9 cellular contexts compared by ENCODE assay signal in the genomic region with DNA sequence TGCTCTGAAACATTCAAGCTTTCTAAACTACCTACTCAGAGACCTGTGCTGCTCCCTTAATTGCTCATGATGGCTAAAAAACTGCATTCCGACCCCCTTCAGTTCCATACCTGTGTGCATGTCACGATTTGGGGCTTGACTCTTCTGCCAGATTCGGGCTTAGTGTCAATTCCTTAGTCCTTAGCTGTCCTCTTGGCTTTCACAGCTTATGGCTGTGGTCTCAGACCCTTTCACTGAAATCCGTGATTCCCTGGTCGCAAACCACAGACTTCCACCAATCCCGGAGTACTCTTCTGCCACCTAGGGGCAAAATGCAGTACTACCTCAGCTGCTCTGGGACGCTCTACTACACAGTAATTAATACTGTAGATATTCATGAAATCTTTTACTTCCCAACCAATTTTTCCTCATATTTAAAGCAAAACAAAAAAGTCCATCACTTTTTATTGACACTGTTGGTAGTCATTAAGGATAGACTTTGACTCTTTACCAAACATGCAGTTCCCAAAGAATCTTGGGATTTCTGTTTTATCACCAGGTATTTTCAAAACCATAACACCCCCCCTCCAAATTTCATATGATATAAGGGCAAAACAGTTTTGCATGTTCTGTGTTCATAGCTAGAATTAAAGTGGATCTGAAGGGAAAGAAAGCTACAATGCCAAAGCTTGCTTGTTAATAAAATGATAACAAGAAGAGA.
A peak's percentile ranks its signal among the peaks of the same experiment; 100 is the strongest.
DNase-seq lines count a peak whose midpoint lies in the region; ATAC-seq, FAIRE-seq and TF ChIP-seq lines count a peak whose summit lies in the region.
"Had no signal": no experiment of that assay in that cellular context is flagged by ENCODE, and none has a peak within 500 bp of the region (broad histone marks: within the 10 kb centered on the region; RNA-seq: fewer than 3 reads in every experiment).

No MANE protein-coding gene starts in this region.

- H3K4me1 ChIP-seq in NT2/D1 (ENCODE audit: insufficient read depth, insufficient read length) (no peaks in the 10 kb centered on the region), prostate gland (replicated peaks) (no peaks in the 10 kb centered on the region)

- intact Hi-C loops in activated naive CD4-positive, alpha-beta T cell treated with anti-CD3 and anti-CD28 coated beads for 36 hours (cut with micrococcal nuclease): loop anchor here (2.0 to 10.0 kb wide), 4 partner anchors 284 to 1248 kb away; no protein-coding TSS in a partner anchor
- intact Hi-C loops in prostate gland (cut with DNase I): no loop called here

- H3K27ac ChIP-seq in prostate gland: no peak overlapping the region

- H3K27ac Mint-ChIP-seq in activated naive CD4-positive, alpha-beta T cell treated with anti-CD3 and anti-CD28 coated beads for 36 hours: no peak overlapping the region
- H3K27ac Mint-ChIP-seq in glutamatergic neuron (ENCODE audit: unreplicated experiment): no peak overlapping the region
- H3K27ac Mint-ChIP-seq: dendritic cell treated with granulocyte-macrophage colony-stimulating factor and Interleukin-4, amounts not matched to agents 40 ng/mL and 50 ng/mL, for 4 days had no signal

- H3K4me3 Mint-ChIP-seq in activated naive CD4-positive, alpha-beta T cell treated with anti-CD3 and anti-CD28 coated beads for 36 hours: no peak overlapping the region
- no peak overlapping the region for H3K4me3 Mint-ChIP-seq in glutamatergic neuron (ENCODE audit: unreplicated experiment)
- H3K4me3 Mint-ChIP-seq: dendritic cell treated with granulocyte-macrophage colony-stimulating factor and Interleukin-4, amounts not matched to agents 40 ng/mL and 50 ng/mL, for 4 days had no signal

- no peaks in the 10 kb centered on the region for H3K9me3 Mint-ChIP-seq in activated naive CD4-positive, alpha-beta T cell treated with anti-CD3 and anti-CD28 coated beads for 36 hours
- H3K9me3 Mint-ChIP-seq in glutamatergic neuron (ENCODE audit: unreplicated experiment): no peaks in the 10 kb centered on the region
- H3K9me3 Mint-ChIP-seq: dendritic cell treated with granulocyte-macrophage colony-stimulating factor and Interleukin-4, amounts not matched to agents 40 ng/mL and 50 ng/mL, for 4 days had no signal

- no peaks in the 10 kb centered on the region for H3K9me3 ChIP-seq in NT2/D1 (ENCODE audit: insufficient read depth, low read length)
- H3K9me3 ChIP-seq in prostate gland: no peaks in the 10 kb centered on the region

- TF ChIP-seq CTCF in D721Med (IDR thresholded peaks at IDR 0.05; ENCODE audit: insufficient read depth, missing control alignments): peak; percentile 51
- TF ChIP-seq CTCF in glutamatergic neuron (IDR thresholded peaks at IDR 0.05; ENCODE audit: partially characterized antibody, unreplicated experiment): peak; percentile 92
- TF ChIP-seq CTCF in prostate gland (IDR thresholded peaks at IDR 0.05): peak; percentile 44 to 66 (median 61)

- no peak overlapping the region for H3K9ac ChIP-seq in NT2/D1 (ENCODE audit: insufficient read length, low read depth)

- H3K36me3 ChIP-seq in NT2/D1 (ENCODE audit: insufficient read depth, insufficient read length, low read length) (no peaks in the 10 kb centered on the region), prostate gland (no peaks in the 10 kb centered on the region)

- no peaks in the 10 kb centered on the region for H3K27me3 ChIP-seq in NT2/D1 (ENCODE audit: insufficient read depth, insufficient read length)
- no peaks in the 10 kb centered on the region for H3K27me3 ChIP-seq in prostate gland (replicated peaks; ENCODE audit: insufficient read depth)

- TF ChIP-seq POLR2A in prostate gland (IDR thresholded peaks at IDR 0.05): no peak

- CTCF ChIA-PET in activated naive CD4-positive, alpha-beta T cell treated with anti-CD3 and anti-CD28 coated beads for 36 hours (lab: Charles Lee): interaction anchor here (0.6 to 2.0 kb wide), 9 partner anchors 9 to 614 kb away, joined by 3 to 8 read pairs (median 3); no protein-coding TSS in a partner anchor

- peak; percentile 60 for FAIRE-seq in D721Med (lab: Jason Lieb, UNC)

- H3K4me3 ChIP-seq in NT2/D1 (ENCODE audit: insufficient read length, low read depth) (no peak overlapping the region), prostate gland (no peak overlapping the region)

- no peaks in the 10 kb centered on the region for H3K4me1 Mint-ChIP-seq in activated naive CD4-positive, alpha-beta T cell treated with anti-CD3 and anti-CD28 coated beads for 36 hours (ENCODE audit: low read depth)
- peaks cover 2% of the 10 kb centered on the region for H3K4me1 Mint-ChIP-seq in glutamatergic neuron (ENCODE audit: low read depth, unreplicated experiment)

- DNase-seq in D721Med (ENCODE audit: insufficient read length, low spot score): no peak
- peak; percentile 43 for DNase-seq in NT2/D1 (ENCODE audit: low read depth, low spot score)
- peak; percentile 51 for DNase-seq in activated naive CD4-positive, alpha-beta T cell treated with anti-CD3 and anti-CD28 coated beads for 36 hours
- peak; percentile 83 for DNase-seq in glutamatergic neuron
- peak; percentile 6 for DNase-seq in prostate gland (ENCODE audit: low spot score)
- DNase-seq in cortex of kidney (lab: John Stamatoyannopoulos, UW): no peak

- WGBS in prostate gland: 43% methylated on average over 7 of the region's 7 CpGs

- ATAC-seq in GM19351 (IDR thresholded peaks at IDR 0.05; ENCODE audit: unreplicated experiment): peak; percentile 79
- ATAC-seq in HG03442 (IDR thresholded peaks at IDR 0.05; ENCODE audit: unreplicated experiment): peak; percentile 74

- H3K36me3 Mint-ChIP-seq in activated naive CD4-positive, alpha-beta T cell treated with anti-CD3 and anti-CD28 coated beads for 36 hours (ENCODE audit: low read depth): no peaks in the 10 kb centered on the region
- no peaks in the 10 kb centered on the region for H3K36me3 Mint-ChIP-seq in glutamatergic neuron (ENCODE audit: unreplicated experiment)

- peaks cover 2% of the 10 kb centered on the region for H3K27me3 Mint-ChIP-seq in activated naive CD4-positive, alpha-beta T cell treated with anti-CD3 and anti-CD28 coated beads for 36 hours (ENCODE audit: low read depth)
- H3K27me3 Mint-ChIP-seq in glutamatergic neuron (ENCODE audit: unreplicated experiment): no peaks in the 10 kb centered on the region
- H3K27me3 Mint-ChIP-seq: dendritic cell treated with granulocyte-macrophage colony-stimulating factor and Interleukin-4, amounts not matched to agents 40 ng/mL and 50 ng/mL, for 4 days had no signal

Comparison
In these comparisons a context has a peak if more than half of its experiments do, and no peak if none do; other contexts are left out.
1. DNase-seq: peak in NT2/D1 (single experiment), activated naive CD4-positive, alpha-beta T cell treated with anti-CD3 and anti-CD28 coated beads for 36 hours (single experiment), glutamatergic neuron (single experiment) and prostate gland (single experiment); none in D721Med (single experiment) and cortex of kidney (single experiment).
2. Peak in every context shown above with its lines, with median percentiles within 50 percentile points of each other: CTCF ChIP-seq.